ENCODE assay signal across 26 cellular contexts in the genomic region with DNA sequence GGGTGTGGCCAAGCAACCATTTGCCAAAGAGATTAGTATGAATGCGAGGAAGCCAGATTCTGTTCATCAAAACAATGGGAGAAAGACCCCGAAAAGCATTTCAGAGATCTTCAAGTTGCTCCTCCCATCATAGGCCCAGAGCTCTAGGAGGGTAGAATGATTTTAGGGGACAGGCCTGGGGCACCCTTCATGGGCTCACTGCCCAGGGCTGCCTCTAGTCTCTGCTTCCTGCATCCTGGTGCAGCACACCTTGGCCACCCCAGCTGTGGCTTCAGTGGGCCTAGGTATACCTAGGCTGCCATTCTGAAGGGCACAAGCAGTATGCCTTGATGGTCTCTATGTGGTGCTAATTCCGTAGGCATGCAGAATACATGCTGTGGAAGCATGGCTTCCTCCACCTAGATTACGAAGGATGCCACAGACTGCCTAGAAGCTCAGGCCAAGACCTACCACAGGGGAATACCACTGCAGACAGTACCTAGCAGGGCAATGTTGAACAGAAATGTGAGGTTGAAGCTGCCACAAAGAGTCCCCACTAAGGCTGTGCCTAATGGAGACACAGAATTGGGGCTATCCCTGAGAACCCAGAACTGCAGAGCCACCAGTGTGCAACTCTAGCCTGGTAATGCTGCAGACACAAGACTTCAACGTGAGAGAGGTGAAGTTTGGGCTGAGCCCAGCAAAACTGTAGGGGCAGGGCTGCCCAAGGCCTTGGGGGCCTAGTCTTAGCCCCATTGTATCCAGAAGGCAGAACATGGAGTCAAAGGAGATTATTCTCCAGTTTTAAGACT.
DNase-seq lines count a peak whose midpoint lies in the region; ATAC-seq and TF ChIP-seq lines count a peak whose summit lies in the region.
"Had no signal": no experiment of that assay in that cellular context is flagged by ENCODE, and none has a peak within 500 bp of the region (broad histone marks: within the 10 kb centered on the region; RNA-seq: fewer than 3 reads in every experiment).

No MANE protein-coding gene starts in this region.

- no peaks in the 10 kb centered on the region for H3K9me3 ChIP-seq in GM23248 (ENCODE audit: low read depth)
- H3K9me3 ChIP-seq: Caco-2, mucosa of descending colon had no signal

- in situ Hi-C loops in GM23248 (cut with MboI): no loop called here

- no peak for ATAC-seq in effector memory CD8-positive, alpha-beta T cell (replicated peaks)
- ATAC-seq in stimulated activated effector memory CD8-positive, alpha-beta T cell treated with anti-CD3 and anti-CD28 coated beads, Interleukin-12 subunit alpha, Interleukin-12 subunit beta, amount 100 ng/mL, for 72 hours: no peak
- no peak for ATAC-seq in GM21723 (IDR thresholded peaks at IDR 0.05; ENCODE audit: unreplicated experiment)
- ATAC-seq: activated CD8-positive, alpha-beta T cell treated with anti-CD3 and anti-CD28 coated beads for 36 hours; mucosa of descending colon; Panc1 had no signal

- peaks cover 88% of the 10 kb centered on the region for H3K36me3 ChIP-seq in GM23248 (ENCODE audit: low read depth)
- H3K36me3 ChIP-seq: BE2C, cardiac muscle cell had no signal

- H3K36me3 Mint-ChIP-seq in CD14-positive monocyte: peaks cover 66 to 80% of the 10 kb centered on the region in 2 donors
- H3K36me3 Mint-ChIP-seq in effector memory CD8-positive, alpha-beta T cell (ENCODE audit: insufficient read depth): peaks cover 71% of the 10 kb centered on the region
- peaks cover 99% of the 10 kb centered on the region for H3K36me3 Mint-ChIP-seq in stimulated activated effector memory CD8-positive, alpha-beta T cell treated with anti-CD3 and anti-CD28 coated beads, Interleukin-12 subunit alpha, Interleukin-12 subunit beta, amount 100 ng/mL, for 72 hours
- peaks cover 48% of the 10 kb centered on the region for H3K36me3 Mint-ChIP-seq in chondrocyte (ENCODE audit: low read depth)

- 82% methylated on average over 5 of the region's 5 CpGs for WGBS in GM23248 (ENCODE audit: low coverage in 1 of 2, low lambda C conversion rate in 2 of 2, missing lambda C conversion rate in 2 of 2), 2 experiments

- no peaks in the 10 kb centered on the region for H4K20me1 ChIP-seq in GM23248 (ENCODE audit: insufficient read depth)

- H3K4me3 Mint-ChIP-seq in CD14-positive monocyte: no peak overlapping the region
- no peak overlapping the region for H3K4me3 Mint-ChIP-seq in effector memory CD8-positive, alpha-beta T cell
- H3K4me3 Mint-ChIP-seq in stimulated activated effector memory CD8-positive, alpha-beta T cell treated with anti-CD3 and anti-CD28 coated beads, Interleukin-12 subunit alpha, Interleukin-12 subunit beta, amount 100 ng/mL, for 72 hours: no peak overlapping the region
- H3K4me3 Mint-ChIP-seq in chondrocyte (ENCODE audit: unreplicated experiment): no peak overlapping the region
- H3K4me3 Mint-ChIP-seq: activated CD8-positive, alpha-beta T cell treated with anti-CD3 and anti-CD28 coated beads for 36 hours; nephron had no signal

- H3K27me3 Mint-ChIP-seq in CD14-positive monocyte (ENCODE audit: low read depth in 3 of 3) (peaks cover 0 to 2% (median 0%) of the 10 kb centered on the region in 3 donors), chondrocyte (ENCODE audit: low read depth) (no peaks in the 10 kb centered on the region)
- H3K27me3 Mint-ChIP-seq in effector memory CD8-positive, alpha-beta T cell: no peaks in the 10 kb centered on the region
- H3K27me3 Mint-ChIP-seq: activated CD8-positive, alpha-beta T cell treated with anti-CD3 and anti-CD28 coated beads for 36 hours had no signal

- H3K9ac ChIP-seq in GM23248: no peak overlapping the region

- H2AFZ ChIP-seq in GM23248: no peak overlapping the region

- no peaks in the 10 kb centered on the region for H3K27me3 ChIP-seq in GM23248 (replicated peaks; ENCODE audit: insufficient read depth)
- H3K27me3 ChIP-seq: BE2C, heart right ventricle had no signal

- TF ChIP-seq CTCF in CD14-positive monocyte (IDR thresholded peaks at IDR 0.05) (no peak), chondrocyte (IDR thresholded peaks at IDR 0.05) (no peak)

- intact Hi-C loops in CD14-positive monocyte (cut with micrococcal nuclease): no loop called here

- peaks cover 94% of the 10 kb centered on the region for H3F3A ChIP-seq in GM23248 (ENCODE audit: insufficient read depth)

- DNase-seq in CD14-positive monocyte (ENCODE audit: low spot score) (no peak), GM23248 (no peak), cortex of kidney (lab: John Stamatoyannopoulos, UW) (no peak), chondrocyte (ENCODE audit: low spot score) (no peak)
- DNase-seq in effector memory CD8-positive, alpha-beta T cell: no peak
- DNase-seq in stimulated activated effector memory CD8-positive, alpha-beta T cell treated with anti-CD3 and anti-CD28 coated beads, Interleukin-12 subunit alpha, Interleukin-12 subunit beta, amount 100 ng/mL, for 72 hours (ENCODE audit: low spot score in 2 of 2): no peak
- DNase-seq: activated CD8-positive, alpha-beta T cell treated with anti-CD3 and anti-CD28 coated beads for 36 hours; activated effector memory CD4-positive, alpha-beta T cell treated with anti-CD3 and anti-CD28 coated beads, Interleukin-2, amount 50 U/mL, for 16 hours; BE2C; Caco-2; foreskin melanocyte; GDM1; heart right ventricle; kidney; mucosa of descending colon; NCI-H1092; NCI-H1694 treated with DMSO at 0.1 percent for 48 hours; NCI-H446 treated with DMSO at 0.1 percent for 48 hours; NCI-H774; SHP77; stimulated activated naive CD4-positive, alpha-beta T cell treated with Interleukin-2 at 50 U/mL for 16 hours had no signal

- H3K27ac Mint-ChIP-seq in CD14-positive monocyte (peak overlapping the region; percentile 78 to 93 (median 85)), chondrocyte (ENCODE audit: unreplicated experiment) (no peak overlapping the region)
- H3K27ac Mint-ChIP-seq in effector memory CD8-positive, alpha-beta T cell: peak overlapping the region; percentile 51 to 73
- peak overlapping the region; percentile 8 for H3K27ac Mint-ChIP-seq in stimulated activated effector memory CD8-positive, alpha-beta T cell treated with anti-CD3 and anti-CD28 coated beads, Interleukin-12 subunit alpha, Interleukin-12 subunit beta, amount 100 ng/mL, for 72 hours
- H3K27ac Mint-ChIP-seq: activated CD8-positive, alpha-beta T cell treated with anti-CD3 and anti-CD28 coated beads for 36 hours; nephron had no signal

- H3K4me1 ChIP-seq in GM23248 (ENCODE audit: insufficient read depth): peaks cover 14% of the 10 kb centered on the region
- H3K4me1 ChIP-seq: BE2C, Caco-2 had no signal

- peak overlapping the region; percentile 32; the same call in 1 of the 2 replicates for H3K27ac ChIP-seq in GM23248
- H3K27ac ChIP-seq: cardiac muscle cell had no signal

- H3K79me2 ChIP-seq in GM23248 (ENCODE audit: insufficient read depth): peaks cover 98% of the 10 kb centered on the region

- H3K9me3 Mint-ChIP-seq in CD14-positive monocyte (no peaks in the 10 kb centered on the region), chondrocyte (ENCODE audit: low read depth) (no peaks in the 10 kb centered on the region)
- H3K9me3 Mint-ChIP-seq in effector memory CD8-positive, alpha-beta T cell: peaks cover 0 to 9% of the 10 kb centered on the region in 2 donors
- no peaks in the 10 kb centered on the region for H3K9me3 Mint-ChIP-seq in stimulated activated effector memory CD8-positive, alpha-beta T cell treated with anti-CD3 and anti-CD28 coated beads, Interleukin-12 subunit alpha, Interleukin-12 subunit beta, amount 100 ng/mL, for 72 hours

- H3K9me2 ChIP-seq in GM23248 (ENCODE audit: insufficient read depth): no peaks in the 10 kb centered on the region

- H3K4me1 Mint-ChIP-seq in CD14-positive monocyte: peaks cover 59% of the 10 kb centered on the region
- peaks cover 27 to 31% of the 10 kb centered on the region in 2 donors for H3K4me1 Mint-ChIP-seq in effector memory CD8-positive, alpha-beta T cell (ENCODE audit: low read depth in 2 of 2)
- H3K4me1 Mint-ChIP-seq in stimulated activated effector memory CD8-positive, alpha-beta T cell treated with anti-CD3 and anti-CD28 coated beads, Interleukin-12 subunit alpha, Interleukin-12 subunit beta, amount 100 ng/mL, for 72 hours: peaks cover 13% of the 10 kb centered on the region
- H3K4me1 Mint-ChIP-seq in chondrocyte (ENCODE audit: low read depth): peaks cover 4% of the 10 kb centered on the region

- no peak overlapping the region for H3K4me2 ChIP-seq in GM23248 (ENCODE audit: unreplicated experiment)

- H3K4me3 ChIP-seq in GM23248: no peak overlapping the region
- H3K4me3 ChIP-seq: cardiac muscle cell, heart right ventricle, lung, mucosa of descending colon had no signal
